Comparison of ENCODE assay signal across 8 cellular contexts in the genomic region with DNA sequence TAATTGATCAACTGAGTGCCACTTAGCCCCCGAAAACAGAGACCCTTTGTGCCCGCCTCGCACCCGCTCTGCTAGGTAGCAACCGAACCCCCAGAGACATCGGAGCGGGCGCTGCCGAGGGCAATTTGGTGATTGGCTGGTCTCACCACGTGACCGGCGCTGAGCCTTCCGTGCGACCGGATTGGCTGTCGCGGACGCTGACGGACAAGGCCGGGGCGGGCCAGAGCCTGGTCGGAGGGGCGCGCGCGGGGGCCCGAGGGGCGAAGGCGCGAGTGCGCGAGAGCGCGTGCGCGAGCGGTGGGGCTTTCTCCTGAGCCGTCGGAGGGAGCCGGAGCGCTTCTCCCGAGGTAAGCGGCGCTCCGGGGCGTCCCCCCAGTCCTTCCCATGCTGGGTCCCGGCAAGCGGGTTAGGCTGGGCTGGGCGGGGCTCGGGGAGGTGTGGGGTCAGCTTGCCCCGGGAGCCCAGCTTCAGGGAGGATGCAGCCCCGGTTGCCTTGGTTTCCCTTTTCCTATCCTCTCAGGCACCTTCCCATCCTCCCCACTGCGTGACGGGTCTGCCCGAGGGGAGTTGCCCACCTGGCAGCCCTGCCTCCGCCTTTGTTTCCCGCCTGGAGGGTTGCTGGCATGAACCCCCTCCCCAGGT. TPM values are rescaled to one million over a fixed set of nuclear protein-coding genes. Genes with fewer than 3 reads are reported as not detected.
A peak's percentile ranks its signal among the peaks of the same experiment; 100 is the strongest.
DNase-seq lines count a peak whose midpoint lies in the region; ATAC-seq and TF ChIP-seq lines count a peak whose summit lies in the region.

A gene (plus strand): TSS at position 303 of the 642 bp plus-strand sequence.

- no peak for TF ChIP-seq CTCF in WI38 (IDR thresholded peaks at IDR 0.05; ENCODE audit: low read depth, low read length)

- DNase-seq in NCI-H1417 (lab: John Stamatoyannopoulos, UW) (peak; percentile 97), midbrain (lab: John Stamatoyannopoulos, UW) (peak; percentile 92), stromal cell of bone marrow (ENCODE audit: low read depth) (peak; percentile 11)

- H3K4me3 ChIP-seq in GM08714 (ENCODE audit: low read length) (peak within 1 kb of the TSS; percentile 18; the same call in 1 of the 2 replicates), WI38 (ENCODE audit: low read depth, low read length) (peak within 1 kb of the TSS; percentile 56)

- ATAC-seq in esophagus mucosa (peak; percentile 38), GM18505 (IDR thresholded peaks at IDR 0.05; ENCODE audit: unreplicated experiment) (no peak), GM21619 (IDR thresholded peaks at IDR 0.05; ENCODE audit: unreplicated experiment) (no peak)

- TF ChIP-seq POLR2A in GM18505 (IDR thresholded peaks at IDR 0.05; ENCODE audit: borderline replicate concordance, extremely low read depth, insufficient read depth, insufficient read length) = no peak

RNA-seq across cellular contexts. Expression of the gene that starts here (rescaled TPM):
- 0.60 TPM for total RNA-seq in esophagus mucosa

Comparison
In these comparisons a context has a peak if more than half of its experiments do, and no peak if none do; other contexts are left out.
1. Peak in ATAC-seq in esophagus mucosa; RNA of the gene not detected or under 1 TPM.
2. DNase-seq: peak in every context shown above with its lines; median percentile 97 in NCI-H1417; 92 in midbrain; 11 in stromal cell of bone marrow.